Comparison of ENCODE assay signal across 8 cellular contexts in the genomic region with DNA sequence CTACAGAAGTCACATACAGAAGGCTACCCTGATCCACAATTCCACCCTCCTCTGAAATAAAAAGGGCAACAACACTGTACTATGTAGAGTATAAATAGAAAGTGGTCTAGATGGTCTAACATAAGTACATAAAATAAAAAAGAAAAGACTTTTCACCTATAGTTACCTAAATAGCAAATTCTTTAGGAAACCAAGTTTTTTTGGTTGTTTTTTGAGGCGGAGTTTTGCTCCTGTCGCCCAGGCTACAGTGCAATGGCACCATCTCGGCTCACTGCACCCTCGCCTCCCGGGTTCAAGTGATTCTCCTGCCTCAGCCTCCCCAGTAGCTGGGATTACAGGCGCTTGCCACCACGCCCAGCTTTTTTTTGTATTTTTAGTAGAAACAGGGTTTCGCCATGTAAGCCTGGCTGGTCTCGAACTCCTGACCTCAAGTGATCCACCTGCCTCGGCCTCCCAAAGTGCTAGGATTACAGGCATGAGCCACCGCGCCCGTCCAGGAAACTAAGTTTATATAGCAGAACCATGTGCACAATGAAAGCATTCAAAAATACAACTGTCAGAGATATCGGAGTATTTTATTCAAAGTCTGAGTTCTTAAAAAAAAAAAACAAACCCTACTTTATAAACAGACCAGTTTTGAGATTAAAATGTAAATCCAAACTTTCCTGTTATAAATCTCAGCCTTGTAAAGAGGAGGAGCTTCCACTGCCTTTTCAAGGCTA. TPM values are rescaled to one million over a fixed set of nuclear protein-coding genes. Genes with fewer than 3 reads are reported as not detected.
DNase-seq lines count a peak whose midpoint lies in the region; ATAC-seq and TF ChIP-seq lines count a peak whose summit lies in the region.

No MANE protein-coding gene starts in this region.

- TF ChIP-seq CTCF in Caco-2 (IDR thresholded peaks at IDR 0.05; ENCODE audit: insufficient read depth in 1 of 2, low read depth in 1 of 2, low read length in 1 of 2, severe bottlenecking in 1 of 2, unreplicated experiment in 1 of 2), result no peak
- TF ChIP-seq CTCF in Peyer's patch (IDR thresholded peaks at IDR 0.05), result no peak
- TF ChIP-seq CTCF in parathyroid adenoma (IDR thresholded peaks at IDR 0.05), result no peak

- peak overlapping the region; percentile 96 for H3K4me2 ChIP-seq in parathyroid adenoma (ENCODE audit: low read length)

- CTCF ChIA-PET in Caco-2 (lab: Charles Lee), result interaction anchor here (1.0 kb wide), 1 partner anchor 82 kb away, joined by 5 read pairs; no protein-coding TSS in a partner anchor

- peak overlapping the region; percentile 79 for H3K27ac Mint-ChIP-seq in Caco-2 (ENCODE audit: unreplicated experiment)

- H3K9ac ChIP-seq in parathyroid adenoma, result no peak overlapping the region

- POLR2A ChIA-PET in Caco-2 (lab: Charles Lee), result interaction anchor here (0.6 to 3.3 kb wide), 4 partner anchors 11 to 129 kb away, joined by 3 to 54 read pairs (median 4); a partner anchor contains a TSS

- DNase-seq in Caco-2 (no peak), Peyer's patch (no peak), COR-L47 (lab: John Stamatoyannopoulos, UW) (no peak), COLO668 (lab: John Stamatoyannopoulos, UW; ENCODE audit: unreplicated experiment) (no peak), NCI-H82 (lab: John Stamatoyannopoulos, UW) (no peak)

- peaks cover 45% of the 10 kb centered on the region for H3K36me3 Mint-ChIP-seq in Caco-2 (ENCODE audit: insufficient read depth, unreplicated experiment)

- no peak overlapping the region for H2AFZ ChIP-seq in parathyroid adenoma

- H3K27me3 ChIP-seq in Caco-2 (replicated peaks; ENCODE audit: control insufficient read depth, insufficient read depth, low read length) (no peaks in the 10 kb centered on the region), Peyer's patch (no peaks in the 10 kb centered on the region), esophagus (ENCODE audit: control insufficient read depth in 1 of 2, insufficient read depth in 2 of 2, low read length in 2 of 2) (no peaks in the 10 kb centered on the region), parathyroid adenoma (ENCODE audit: control insufficient read depth, insufficient read depth, low read length) (no peaks in the 10 kb centered on the region)

- H3K27ac ChIP-seq in Peyer's patch (peak overlapping the region; percentile 97 to 100 (median 98)), esophagus (ENCODE audit: low read depth in 2 of 2, low read length in 1 of 2) (peak overlapping the region; percentile 95 to 100), parathyroid adenoma (no peak overlapping the region)

- H3K27me3 Mint-ChIP-seq in Caco-2 (ENCODE audit: insufficient read depth, unreplicated experiment), result no peaks in the 10 kb centered on the region

- H3K36me3 ChIP-seq in Caco-2 (ENCODE audit: control insufficient read depth, insufficient read depth, low read length) (no peaks in the 10 kb centered on the region), Peyer's patch (peaks cover 0 to 3% (median 0%) of the 10 kb centered on the region in 3 donors), esophagus (ENCODE audit: control insufficient read depth in 2 of 2, insufficient read depth in 2 of 2, low read length in 1 of 2) (no peaks in the 10 kb centered on the region), parathyroid adenoma (ENCODE audit: control insufficient read depth, insufficient read depth, low read length) (no peaks in the 10 kb centered on the region)

- H3K4me1 Mint-ChIP-seq in Caco-2 (ENCODE audit: low read depth, unreplicated experiment), result peaks cover 10% of the 10 kb centered on the region

- no peaks in the 10 kb centered on the region for H3K9me3 ChIP-seq in Caco-2
- no peaks in the 10 kb centered on the region for H3K9me3 ChIP-seq in Peyer's patch
- H3K9me3 ChIP-seq in esophagus (ENCODE audit: control insufficient read depth in 2 of 2, insufficient read depth in 1 of 2, low read depth in 1 of 2, low read length in 1 of 2), result no peaks in the 10 kb centered on the region
- H3K9me3 ChIP-seq in parathyroid adenoma (ENCODE audit: control insufficient read depth, low read length), result no peaks in the 10 kb centered on the region

- intact Hi-C loops in Caco-2 (cut with micrococcal nuclease; ENCODE audit: unreplicated experiment), result loop anchor here (5.0 kb wide), 1 partner anchor 83 kb away; no protein-coding TSS in a partner anchor

- no peaks in the 10 kb centered on the region for H3K9me3 Mint-ChIP-seq in Caco-2 (ENCODE audit: unreplicated experiment)

- H3K4me1 ChIP-seq in Caco-2 (peaks cover 14% of the 10 kb centered on the region), Peyer's patch (peaks cover 0 to 12% (median 8%) of the 10 kb centered on the region in 4 donors), esophagus (ENCODE audit: control insufficient read depth in 2 of 2, insufficient read depth in 2 of 2, low read length in 1 of 2) (peaks cover 0 to 6% of the 10 kb centered on the region in 2 donors), parathyroid adenoma (peaks cover 3% of the 10 kb centered on the region)

- peaks cover 6% of the 10 kb centered on the region for H3K79me2 ChIP-seq in parathyroid adenoma

- ATAC-seq in HG02884 (IDR thresholded peaks at IDR 0.05; ENCODE audit: unreplicated experiment), result no peak

- peak overlapping the region; percentile 74 for H3K4me3 Mint-ChIP-seq in Caco-2 (ENCODE audit: unreplicated experiment)

- H3K4me3 ChIP-seq in Caco-2 (ENCODE audit: low read depth, low read length) (peak overlapping the region; percentile 99), Peyer's patch (peak overlapping the region; percentile 88 to 96 (median 90)), esophagus (ENCODE audit: low read depth in 1 of 2, low read length in 2 of 2) (peak overlapping the region; percentile 71 to 82), parathyroid adenoma (ENCODE audit: low read depth, low read length) (peak overlapping the region; percentile 88)

- WGBS in esophagus, 2 donors, result 32 to 36% methylated on average over 14 of the region's 14 CpGs

- no TSS peak for BruUV-seq in Caco-2 (replicated peaks; lab: Mats Ljungman, UMichigan)

- TF ChIP-seq POLR2A in Peyer's patch (IDR thresholded peaks at IDR 0.05), result no peak

RNA-seq across cellular contexts. Expression of a gene that starts 1.7 kb away (rescaled TPM):
- total RNA-seq in Caco-2 (2022) (64.4 and 67.1 TPM in 2 replicates), Peyer's patch (10 to 100 TPM; 31.5 to 53.6 (median 35.2) TPM)
- polyA plus RNA-seq in esophagus, result 10 to 100 TPM in 1 of 2 donors, 1 to 10 TPM in 1; 7.2 to 10.4 TPM
